In genomic region chr5:135834639-135835529, GRCh38 we compare ENCODE assay signal across 8 cellular contexts. TPM values are rescaled to one million over a fixed set of nuclear protein-coding genes. Genes with fewer than 3 reads are reported as not detected.
DNase-seq lines count a peak whose midpoint lies in the region; ATAC-seq, FAIRE-seq and TF ChIP-seq lines count a peak whose summit lies in the region.

SLC25A48 (plus strand) TSS chr5:135834663; CDS start chr5:135834848, 185 bp downstream.

- H2AFZ ChIP-seq in GM23338: peak within 1 kb of the TSS; percentile 98

- H3K79me2 ChIP-seq in GM23338 (replicated peaks; ENCODE audit: insufficient read depth): no peaks in the 10 kb centered on the region

- 0 out of 3 replicates have a peak, but pooled peaks cover 4% of the 10 kb centered on the region for H3K4me1 Mint-ChIP-seq in GM23338

- peaks cover 23% of the 10 kb centered on the region for H3K9me3 Mint-ChIP-seq in GM23338

- in situ Hi-C loops in T47D (cut with HindIII; ENCODE audit: low pct_unique_long_range_greater_than_20kb, low sequenced_read_pairs): loop anchor here (25.0 kb wide), 1 partner anchor 273 kb away; no protein-coding TSS in a partner anchor

- H3K27ac Mint-ChIP-seq in GM23338: no peak within 1 kb of the TSS

- H3K4me1 ChIP-seq in GM23338 (ENCODE audit: insufficient read depth): no peaks in the 10 kb centered on the region; the same call in 1 of the 2 replicates

- peaks cover 49% of the 10 kb centered on the region for H3K27me3 Mint-ChIP-seq in GM23338 (ENCODE audit: insufficient read depth, low read depth, poor library complexity)

- H3K4me2 ChIP-seq in GM23338: peak within 1 kb of the TSS; percentile 91

- ATAC-seq in GM23338: peak; percentile 95

- H3K36me3 Mint-ChIP-seq in GM23338 (ENCODE audit: low read depth): peaks cover 12% of the 10 kb centered on the region; the same call in 2 of the 3 replicates

- TF ChIP-seq CTCF in GM23338 (conservative IDR thresholded peaks at IDR 0.05; ENCODE audit: low read depth in 2 of 2): peak; percentile 33 to 70; a peak in 1 of 4 replicates
- no peak for TF ChIP-seq CTCF in D721Med (IDR thresholded peaks at IDR 0.05; ENCODE audit: insufficient read depth, missing control alignments)

- H3K9me2 ChIP-seq in GM23338 (ENCODE audit: insufficient read depth): 0 out of 2 replicates have a peak, but pooled peaks cover 3% of the 10 kb centered on the region

- no peak for FAIRE-seq in D721Med (lab: Jason Lieb, UNC)

- H3K4me3 Mint-ChIP-seq in GM23338: peak within 1 kb of the TSS; percentile 87

- H3K36me3 ChIP-seq in GM23338 (ENCODE audit: insufficient read depth): no peaks in the 10 kb centered on the region

- H4K20me1 ChIP-seq in GM23338 (replicated peaks; ENCODE audit: insufficient read depth): no peaks in the 10 kb centered on the region

- H3K27ac ChIP-seq in GM23338 (ENCODE audit: low read depth): no peak within 1 kb of the TSS

- H3K27me3 ChIP-seq in GM23338 (ENCODE audit: insufficient read depth): peaks cover 48% of the 10 kb centered on the region

- DNase-seq in DMS 273 (lab: John Stamatoyannopoulos, UW; ENCODE audit: unreplicated experiment): peak; percentile 94
- peak; percentile 95 for DNase-seq in GM23338 (ENCODE audit: low spot score)
- peak; percentile 19 for DNase-seq in NCI-H2227 treated with DMSO at 0.1 percent for 48 hours (lab: John Stamatoyannopoulos, UW)
- peak; percentile 61 to 69 for DNase-seq in T47D (ENCODE audit: low read depth in 1 of 2, low spot score in 1 of 2)
- peak; percentile 32 for DNase-seq in kidney glomerular epithelial cell (lab: John Stamatoyannopoulos, UW)
- peak; percentile 21 to 27 for DNase-seq in stimulated activated CD8-positive, alpha-beta memory T cell treated with anti-CD3 and anti-CD28 coated beads, Interleukin-15, amount 100 ng/mL, for 48 hours (ENCODE audit: low read depth in 2 of 2)
- no peak for DNase-seq in OCI-M2 (lab: John Stamatoyannopoulos, UW; ENCODE audit: unreplicated experiment)
- DNase-seq in D721Med (ENCODE audit: insufficient read length, low spot score): no peak

- H3F3A ChIP-seq in GM23338 (replicated peaks; ENCODE audit: low read depth): no peaks in the 10 kb centered on the region

- H3K4me3 ChIP-seq in GM23338: peak within 1 kb of the TSS; percentile 88

TF ChIP-seq in GM23338, 12 proteins besides CTCF, POLR2A, EP300 and RAD21:
- TF ChIP-seq ZNF331 (CRISPR knock-in tag; IDR thresholded peaks at IDR 0.05; ENCODE audit: low read depth): no peak
- TF ChIP-seq EZH2 (IDR thresholded peaks at IDR 0.05; ENCODE audit: low read depth, unreplicated experiment): peak; percentile 30
- no peak for TF ChIP-seq STAT1 (IDR thresholded peaks at IDR 0.05; ENCODE audit: unreplicated experiment)
- no peak for TF ChIP-seq EZH2phosphoT487 (IDR thresholded peaks at IDR 0.05; ENCODE audit: unreplicated experiment)
- TF ChIP-seq ZNF114 (CRISPR knock-in tag; IDR thresholded peaks at IDR 0.05): no peak
- TF ChIP-seq JUNB (IDR thresholded peaks at IDR 0.05; ENCODE audit: unreplicated experiment): no peak
- TF ChIP-seq CREB1 (CRISPR knock-in tag; IDR thresholded peaks at IDR 0.05; ENCODE audit: low read depth): 0 out of 2 replicates have a peak, but pooled peaks have one; percentile 24
- TF ChIP-seq, protein P1, sequence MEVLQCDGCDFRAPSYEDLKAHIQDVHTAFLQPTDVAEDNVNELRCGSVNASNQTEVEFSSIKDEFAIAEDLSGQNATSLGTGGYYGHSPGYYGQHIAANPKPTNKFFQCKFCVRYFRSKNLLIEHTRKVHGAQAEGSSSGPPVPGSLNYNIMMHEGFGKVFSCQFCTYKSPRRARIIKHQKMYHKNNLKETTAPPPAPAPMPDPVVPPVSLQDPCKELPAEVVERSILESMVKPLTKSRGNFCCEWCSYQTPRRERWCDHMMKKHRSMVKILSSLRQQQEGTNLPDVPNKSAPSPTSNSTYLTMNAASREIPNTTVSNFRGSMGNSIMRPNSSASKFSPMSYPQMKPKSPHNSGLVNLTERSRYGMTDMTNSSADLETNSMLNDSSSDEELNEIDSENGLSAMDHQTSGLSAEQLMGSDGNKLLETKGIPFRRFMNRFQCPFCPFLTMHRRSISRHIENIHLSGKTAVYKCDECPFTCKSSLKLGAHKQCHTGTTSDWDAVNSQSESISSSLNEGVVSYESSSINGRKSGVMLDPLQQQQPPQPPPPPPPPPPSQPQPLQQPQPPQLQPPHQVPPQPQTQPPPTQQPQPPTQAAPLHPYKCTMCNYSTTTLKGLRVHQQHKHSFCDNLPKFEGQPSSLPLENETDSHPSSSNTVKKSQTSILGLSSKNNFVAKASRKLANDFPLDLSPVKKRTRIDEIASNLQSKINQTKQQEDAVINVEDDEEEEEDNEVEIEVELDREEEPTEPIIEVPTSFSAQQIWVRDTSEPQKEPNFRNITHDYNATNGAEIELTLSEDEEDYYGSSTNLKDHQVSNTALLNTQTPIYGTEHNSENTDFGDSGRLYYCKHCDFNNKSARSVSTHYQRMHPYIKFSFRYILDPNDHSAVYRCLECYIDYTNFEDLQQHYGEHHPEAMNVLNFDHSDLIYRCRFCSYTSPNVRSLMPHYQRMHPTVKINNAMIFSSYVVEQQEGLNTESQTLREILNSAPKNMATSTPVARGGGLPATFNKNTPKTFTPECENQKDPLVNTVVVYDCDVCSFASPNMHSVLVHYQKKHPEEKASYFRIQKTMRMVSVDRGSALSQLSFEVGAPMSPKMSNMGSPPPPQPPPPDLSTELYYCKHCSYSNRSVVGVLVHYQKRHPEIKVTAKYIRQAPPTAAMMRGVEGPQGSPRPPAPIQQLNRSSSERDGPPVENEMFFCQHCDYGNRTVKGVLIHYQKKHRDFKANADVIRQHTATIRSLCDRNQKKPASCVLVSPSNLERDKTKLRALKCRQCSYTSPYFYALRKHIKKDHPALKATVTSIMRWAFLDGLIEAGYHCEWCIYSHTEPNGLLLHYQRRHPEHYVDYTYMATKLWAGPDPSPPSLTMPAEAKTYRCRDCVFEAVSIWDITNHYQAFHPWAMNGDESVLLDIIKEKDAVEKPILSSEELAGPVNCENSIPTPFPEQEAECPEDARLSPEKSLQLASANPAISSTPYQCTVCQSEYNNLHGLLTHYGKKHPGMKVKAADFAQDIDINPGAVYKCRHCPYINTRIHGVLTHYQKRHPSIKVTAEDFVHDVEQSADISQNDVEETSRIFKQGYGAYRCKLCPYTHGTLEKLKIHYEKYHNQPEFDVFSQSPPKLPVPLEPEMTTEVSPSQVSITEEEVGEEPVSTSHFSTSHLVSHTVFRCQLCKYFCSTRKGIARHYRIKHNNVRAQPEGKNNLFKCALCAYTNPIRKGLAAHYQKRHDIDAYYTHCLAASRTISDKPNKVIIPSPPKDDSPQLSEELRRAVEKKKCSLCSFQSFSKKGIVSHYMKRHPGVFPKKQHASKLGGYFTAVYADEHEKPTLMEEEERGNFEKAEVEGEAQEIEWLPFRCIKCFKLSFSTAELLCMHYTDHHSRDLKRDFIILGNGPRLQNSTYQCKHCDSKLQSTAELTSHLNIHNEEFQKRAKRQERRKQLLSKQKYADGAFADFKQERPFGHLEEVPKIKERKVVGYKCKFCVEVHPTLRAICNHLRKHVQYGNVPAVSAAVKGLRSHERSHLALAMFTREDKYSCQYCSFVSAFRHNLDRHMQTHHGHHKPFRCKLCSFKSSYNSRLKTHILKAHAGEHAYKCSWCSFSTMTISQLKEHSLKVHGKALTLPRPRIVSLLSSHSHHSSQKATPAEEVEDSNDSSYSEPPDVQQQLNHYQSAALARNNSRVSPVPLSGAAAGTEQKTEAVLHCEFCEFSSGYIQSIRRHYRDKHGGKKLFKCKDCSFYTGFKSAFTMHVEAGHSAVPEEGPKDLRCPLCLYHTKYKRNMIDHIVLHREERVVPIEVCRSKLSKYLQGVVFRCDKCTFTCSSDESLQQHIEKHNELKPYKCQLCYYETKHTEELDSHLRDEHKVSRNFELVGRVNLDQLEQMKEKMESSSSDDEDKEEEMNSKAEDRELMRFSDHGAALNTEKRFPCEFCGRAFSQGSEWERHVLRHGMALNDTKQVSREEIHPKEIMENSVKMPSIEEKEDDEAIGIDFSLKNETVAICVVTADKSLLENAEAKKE (CRISPR knock-in tag; IDR thresholded peaks at IDR 0.05): no peak
TF ChIP-seq in GM23338: peak in this region for 2.

RNA-seq across cellular contexts. Expression of gene SLC25A48, which starts in this region (rescaled TPM):
- total RNA-seq in GM23338 (2014; rRNA removed; shearing (Covaris generic)): 1.4 and 1.5 TPM in 2 replicates
- 1.1 TPM in 2 replicates for polyA plus RNA-seq in GM23338 (2016; fragmentation: Nextera tagmentation; extraction: Ambion mirVana)

Comparison
In these comparisons a context has a peak if more than half of its experiments do, and no peak if none do; other contexts are left out.
1. DNase-seq: peak in DMS 273 (single experiment), GM23338 (single experiment), NCI-H2227 treated with DMSO at 0.1 percent for 48 hours (single experiment), T47D (2 of 2), kidney glomerular epithelial cell (single experiment) and stimulated activated CD8-positive, alpha-beta memory T cell treated with anti-CD3 and anti-CD28 coated beads, Interleukin-15, amount 100 ng/mL, for 48 hours (2 of 2); none in OCI-M2 (single experiment) and D721Med (single experiment).